In the genomic region with DNA sequence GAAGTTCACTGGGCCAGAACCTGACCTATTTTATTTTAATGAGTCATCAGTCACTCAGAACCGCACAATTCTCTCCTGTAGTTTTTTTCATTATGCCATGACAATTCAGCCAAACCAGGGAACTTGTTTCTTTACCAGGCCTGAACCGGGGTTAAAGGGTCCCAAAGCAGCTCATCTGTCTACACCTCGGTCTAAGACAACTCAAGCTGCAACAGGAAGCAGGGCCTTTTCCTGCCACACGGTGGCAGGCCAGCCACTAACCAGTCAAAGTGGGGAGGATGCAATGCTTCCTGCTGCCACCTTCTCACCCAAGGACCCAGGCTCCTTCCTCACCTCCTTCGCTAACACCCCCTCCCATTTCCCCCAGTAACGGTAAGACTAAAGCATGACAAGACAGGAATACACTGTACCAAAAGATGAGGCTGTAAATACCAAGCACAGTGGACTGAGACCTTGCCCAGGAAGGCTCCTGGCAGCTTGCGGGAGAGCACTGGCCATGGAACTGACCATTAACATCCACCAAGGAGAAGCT, we compare ENCODE assay signal across 8 cellular contexts. TPM values are rescaled to one million over a fixed set of nuclear protein-coding genes. Genes with fewer than 3 reads are reported as not detected.
A peak's percentile ranks its signal among the peaks of the same experiment; 100 is the strongest.
DNase-seq lines count a peak whose midpoint lies in the region; ATAC-seq and TF ChIP-seq lines count a peak whose summit lies in the region.

No MANE protein-coding gene starts in this region.

- H3K27ac ChIP-seq in DND-41 (ENCODE audit: low read length) (peak overlapping the region; percentile 59), colonic mucosa (no peak overlapping the region)

- no peaks in the 10 kb centered on the region for H3K79me2 ChIP-seq in DND-41 (ENCODE audit: insufficient read depth, low read length)

- H3K9me3 Mint-ChIP-seq in activated CD4-positive, alpha-beta T cell treated with anti-CD3 and anti-CD28 coated beads for 36 hours (ENCODE audit: low read depth) = no peaks in the 10 kb centered on the region

- H3K27me3 Mint-ChIP-seq in activated CD4-positive, alpha-beta T cell treated with anti-CD3 and anti-CD28 coated beads for 36 hours = peaks cover 4% of the 10 kb centered on the region

- H3K4me1 ChIP-seq in DND-41 (ENCODE audit: insufficient read depth, low read length) (peaks cover 9% of the 10 kb centered on the region), colonic mucosa (no peaks in the 10 kb centered on the region)

- no peak overlapping the region for H3K27ac Mint-ChIP-seq in activated CD4-positive, alpha-beta T cell treated with anti-CD3 and anti-CD28 coated beads for 36 hours

- CTCF ChIA-PET in activated CD4-positive, alpha-beta T cell treated with anti-CD3 and anti-CD28 coated beads for 36 hours (lab: Charles Lee) = interaction anchor here (0.6 to 6.7 kb wide), 22 partner anchors 10 to 1092 kb away, joined by 3 to 114 read pairs (median 4); a partner anchor contains a TSS

- H2AFZ ChIP-seq in DND-41 (ENCODE audit: low read depth, low read length) = peak overlapping the region; percentile 75

- H3K4me2 ChIP-seq in DND-41 (ENCODE audit: insufficient read depth, low read length) = peak overlapping the region; percentile 40; the same call in 1 of the 2 replicates

- H3K36me3 ChIP-seq in DND-41 (ENCODE audit: insufficient read depth, low read length) = no peaks in the 10 kb centered on the region
- no peaks in the 10 kb centered on the region for H3K36me3 ChIP-seq in MG63
- no peaks in the 10 kb centered on the region for H3K36me3 ChIP-seq in colonic mucosa

- H3K9ac ChIP-seq in DND-41 (ENCODE audit: low read depth, low read length) = no peak overlapping the region
- no peak overlapping the region for H3K9ac ChIP-seq in colonic mucosa (ENCODE audit: low read depth in 2 of 2, low read length in 2 of 2)

- H3K4me3 ChIP-seq in DND-41 (ENCODE audit: low read depth in 1 of 2, low read length in 2 of 2) = no peak overlapping the region
- H3K4me3 ChIP-seq in MG63 = no peak overlapping the region
- no peak overlapping the region for H3K4me3 ChIP-seq in colonic mucosa

- intact Hi-C loops in activated CD4-positive, alpha-beta T cell treated with anti-CD3 and anti-CD28 coated beads for 36 hours (cut with DNase I, micrococcal nuclease) = loop anchor here (1.0 to 5.0 kb wide), 6 partner anchors 24 to 559 kb away; a partner anchor contains a TSS
- intact Hi-C loops in colonic mucosa (cut with DNase I) = loop anchor here (2.0 kb wide), 2 partner anchors 514 to 548 kb away; no protein-coding TSS in a partner anchor
- intact Hi-C loops in posterior vena cava (cut with DNase I) = no loop called here

- H3K27me3 ChIP-seq in DND-41 (ENCODE audit: insufficient read depth, low read length, poor library complexity) = no peaks in the 10 kb centered on the region
- no peaks in the 10 kb centered on the region for H3K27me3 ChIP-seq in MG63
- H3K27me3 ChIP-seq in colonic mucosa = no peaks in the 10 kb centered on the region

- ATAC-seq in DND-41 (ENCODE audit: insufficient read depth, low read depth) (peak; percentile 100), GM21717 (IDR thresholded peaks at IDR 0.05; ENCODE audit: unreplicated experiment) (peak; percentile 84)
- peak; percentile 96 for ATAC-seq in activated CD4-positive, alpha-beta T cell treated with anti-CD3 and anti-CD28 coated beads for 36 hours

- peak; percentile 87 for DNase-seq in DND-41
- peak; percentile 46 for DNase-seq in MG63
- DNase-seq in activated CD4-positive, alpha-beta T cell treated with anti-CD3 and anti-CD28 coated beads for 36 hours = peak; percentile 81
- DNase-seq in colonic mucosa = peak; percentile 53
- peak; percentile 76 for DNase-seq in medulla oblongata (ENCODE audit: extremely low spot score)
- DNase-seq in stimulated activated CD8-positive, alpha-beta memory T cell treated with anti-CD3 and anti-CD28 coated beads, Interleukin-4, amount 100 ng/mL, for 1 hour (ENCODE audit: low read depth in 2 of 2, low spot score in 1 of 2) = peak; percentile 21 to 43
- no peak for DNase-seq in posterior vena cava (ENCODE audit: low spot score)

- no peaks in the 10 kb centered on the region for H4K20me1 ChIP-seq in DND-41 (ENCODE audit: insufficient read depth, low read length)

- POLR2A ChIA-PET in activated CD4-positive, alpha-beta T cell treated with anti-CD3 and anti-CD28 coated beads for 36 hours (lab: Charles Lee) = interaction anchor here (0.9 kb wide), 1 partner anchor 24 kb away, joined by 3 read pairs; no protein-coding TSS in a partner anchor

- H3K4me1 Mint-ChIP-seq in activated CD4-positive, alpha-beta T cell treated with anti-CD3 and anti-CD28 coated beads for 36 hours = peaks cover 10% of the 10 kb centered on the region

- no peaks in the 10 kb centered on the region for H3K9me3 ChIP-seq in DND-41 (ENCODE audit: insufficient read depth, low read length, severe bottlenecking)
- no peaks in the 10 kb centered on the region for H3K9me3 ChIP-seq in MG63
- H3K9me3 ChIP-seq in colonic mucosa = no peaks in the 10 kb centered on the region

- H3K4me3 Mint-ChIP-seq in activated CD4-positive, alpha-beta T cell treated with anti-CD3 and anti-CD28 coated beads for 36 hours = no peak overlapping the region

- TF ChIP-seq CTCF in DND-41 (IDR thresholded peaks at IDR 0.05; ENCODE audit: borderline replicate concordance, extremely low read depth, low read length, poor library complexity, severe bottlenecking) (peak; percentile 95), colonic mucosa (IDR thresholded peaks at IDR 0.05) (peak; percentile 75)

- no peaks in the 10 kb centered on the region for H3K36me3 Mint-ChIP-seq in activated CD4-positive, alpha-beta T cell treated with anti-CD3 and anti-CD28 coated beads for 36 hours (ENCODE audit: low read depth)

RNA-seq across cellular contexts. Expression of a gene that starts 56.7 kb away (rescaled TPM):
- total RNA-seq in MG63 (2014; rRNA removed; shearing (Covaris generic); ENCODE audit: low replicate concordance) = 15.6 and 19.0 TPM in 2 replicates
- total RNA-seq in activated CD4-positive, alpha-beta T cell treated with anti-CD3 and anti-CD28 coated beads for 36 hours = 1 to 10 TPM; 1.2 to 2.4 TPM
- total RNA-seq in colonic mucosa = 10 to 100 TPM in 1 of 2 donors, 1 to 10 TPM in 1; 3.5 to 10.1 TPM
- total RNA-seq in posterior vena cava = 100 to 1,000 TPM; 124 to 132 TPM

Comparison
In these comparisons a context has a peak if more than half of its experiments do, and no peak if none do; other contexts are left out.
1. intact Hi-C loops: an anchor here in activated CD4-positive, alpha-beta T cell treated with anti-CD3 and anti-CD28 coated beads for 36 hours (1.0 to 5.0 kb wide) and colonic mucosa (2.0 kb wide); none called in posterior vena cava.